In the genomic region with DNA sequence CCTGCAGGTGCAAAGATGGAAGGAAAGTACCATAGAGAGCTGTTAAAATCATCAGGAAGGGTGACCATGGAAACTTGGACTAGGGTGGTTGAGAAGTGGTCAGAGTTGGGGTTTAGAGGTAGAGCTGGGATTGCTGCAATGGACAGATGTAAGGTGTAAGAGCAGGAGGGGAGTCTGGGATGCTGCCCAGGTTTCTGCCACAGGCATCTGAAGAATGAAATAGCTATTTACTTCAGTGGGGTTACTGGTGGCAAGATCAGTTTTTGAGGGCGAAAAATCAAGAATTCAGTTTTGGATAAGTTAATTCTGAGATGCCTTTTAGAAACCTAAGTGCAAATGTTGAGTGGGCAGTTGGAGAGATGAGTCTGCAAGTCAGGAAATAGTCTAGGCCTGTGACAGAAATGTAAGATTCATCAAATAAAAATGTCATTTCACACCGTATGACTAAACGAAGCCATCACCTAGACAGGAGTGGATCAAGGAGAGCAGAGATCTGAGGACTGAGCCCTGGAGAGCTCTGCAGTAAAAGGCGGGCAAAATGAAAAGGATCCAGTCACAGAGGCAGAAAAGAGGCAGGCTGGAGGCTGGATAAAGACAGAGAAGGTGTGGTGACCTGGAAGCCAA, we compare ENCODE assay signal across 20 cellular contexts. TPM values are rescaled to one million over a fixed set of nuclear protein-coding genes. Genes with fewer than 3 reads are reported as not detected.
DNase-seq lines count a peak whose midpoint lies in the region; ATAC-seq, FAIRE-seq and TF ChIP-seq lines count a peak whose summit lies in the region.
"Had no signal": no experiment of that assay in that cellular context is flagged by ENCODE, and none has a peak within 500 bp of the region (broad histone marks: within the 10 kb centered on the region; RNA-seq: fewer than 3 reads in every experiment).

No MANE protein-coding gene starts in this region.

- FAIRE-seq in RCC 7860 (lab: Jason Lieb, UNC): no peak
- FAIRE-seq: H54 had no signal

- no peak overlapping the region for H3K27ac Mint-ChIP-seq in activated T-cell treated with anti-CD3 and anti-CD28 coated beads, Interleukin-2, amount 50 U/mL, for 72 hours
- no peak overlapping the region for H3K27ac Mint-ChIP-seq in mesothelial cell of epicardium
- H3K27ac Mint-ChIP-seq: CD14-positive monocyte had no signal

- no peak for TF ChIP-seq POLR2A in sigmoid colon (IDR thresholded peaks at IDR 0.05)

- DNase-seq in activated T-cell treated with anti-CD3 and anti-CD28 coated beads, Interleukin-2, amount 50 U/mL, for 72 hours: no peak
- no peak for DNase-seq in activated T-cell treated with anti-CD3 and anti-CD28 coated beads, Interleukin-2, amount 50 U/mL, for 48 hours
- peak; percentile 39 for DNase-seq in RCC 7860 (ENCODE audit: low spot score)
- DNase-seq in epithelial cell of esophagus (ENCODE audit: low read depth): peak; percentile 41
- no peak for DNase-seq in sigmoid colon
- DNase-seq in mesothelial cell of epicardium (ENCODE audit: low spot score in 2 of 2, unreplicated experiment in 2 of 2): no peak
- DNase-seq in NCI-H146 treated with DMSO at 0.1 percent for 48 hours (lab: John Stamatoyannopoulos, UW; ENCODE audit: unreplicated experiment): no peak
- DNase-seq: 8988T, COR-L47, DMS153, GDM1, Karpas-422, NCI-H1417, NCI-H2029, NCI-H510A, Peyer's patch, SIG-M5 had no signal

- no peak overlapping the region for H3K27ac ChIP-seq in sigmoid colon
- H3K27ac ChIP-seq: Peyer's patch had no signal

- intact Hi-C loops in sigmoid colon (cut with DNase I): no loop called here

- 87 to 92% methylated on average over 4 of the region's 4 CpGs for WGBS in sigmoid colon, 2 donors

- no peaks in the 10 kb centered on the region for H3K36me3 ChIP-seq in sigmoid colon
- H3K36me3 ChIP-seq: Peyer's patch had no signal

- H3K4me1 Mint-ChIP-seq in activated T-cell treated with anti-CD3 and anti-CD28 coated beads, Interleukin-2, amount 50 U/mL, for 72 hours (ENCODE audit: low read depth): peaks cover 11% of the 10 kb centered on the region
- H3K4me1 Mint-ChIP-seq in mesothelial cell of epicardium: peaks cover 6% of the 10 kb centered on the region
- H3K4me1 Mint-ChIP-seq: CD14-positive monocyte had no signal

- peaks cover 0 to 4% (median 0%) of the 10 kb centered on the region in 4 donors for H3K4me1 ChIP-seq in sigmoid colon
- H3K4me1 ChIP-seq: Peyer's patch had no signal

- no peaks in the 10 kb centered on the region for H3K27me3 ChIP-seq in sigmoid colon
- H3K27me3 ChIP-seq: Peyer's patch had no signal

- no peak for TF ChIP-seq CTCF in epithelial cell of esophagus (IDR thresholded peaks at IDR 0.05; ENCODE audit: insufficient read depth, low read depth, low read length, missing control alignments)
- TF ChIP-seq CTCF in sigmoid colon (IDR thresholded peaks at IDR 0.05): no peak
- TF ChIP-seq CTCF in mesothelial cell of epicardium (IDR thresholded peaks at IDR 0.05; ENCODE audit: unreplicated experiment): no peak

- H3K4me3 ChIP-seq in epithelial cell of esophagus (ENCODE audit: low read length) (no peak overlapping the region), sigmoid colon (no peak overlapping the region)
- H3K4me3 ChIP-seq: Peyer's patch had no signal

- H3K9me3 Mint-ChIP-seq in activated T-cell treated with anti-CD3 and anti-CD28 coated beads, Interleukin-2, amount 50 U/mL, for 72 hours: no peaks in the 10 kb centered on the region
- peaks cover 5% of the 10 kb centered on the region for H3K9me3 Mint-ChIP-seq in mesothelial cell of epicardium

- peak; percentile 27 to 77 for ATAC-seq in activated T-cell treated with anti-CD3 and anti-CD28 coated beads, Interleukin-2, amount 50 U/mL, for 72 hours (replicated peaks in 1 of 2)
- no peak for ATAC-seq in HG02885 (IDR thresholded peaks at IDR 0.05; ENCODE audit: poor library complexity, unreplicated experiment)

- no peaks in the 10 kb centered on the region for H3K9me3 ChIP-seq in sigmoid colon
- H3K9me3 ChIP-seq: Peyer's patch had no signal

- no peak for TF ChIP-seq EP300 in sigmoid colon (IDR thresholded peaks at IDR 0.05)

- H3K36me3 Mint-ChIP-seq in activated T-cell treated with anti-CD3 and anti-CD28 coated beads, Interleukin-2, amount 50 U/mL, for 72 hours (ENCODE audit: insufficient read depth in 2 of 2): no peaks in the 10 kb centered on the region
- no peaks in the 10 kb centered on the region for H3K36me3 Mint-ChIP-seq in mesothelial cell of epicardium
- H3K36me3 Mint-ChIP-seq: CD14-positive monocyte had no signal

- H3K27me3 Mint-ChIP-seq in activated T-cell treated with anti-CD3 and anti-CD28 coated beads, Interleukin-2, amount 50 U/mL, for 72 hours (ENCODE audit: low read depth): no peaks in the 10 kb centered on the region
- H3K27me3 Mint-ChIP-seq in mesothelial cell of epicardium (ENCODE audit: low read depth): peaks cover 3% of the 10 kb centered on the region

- no peak overlapping the region for H3K4me3 Mint-ChIP-seq in activated T-cell treated with anti-CD3 and anti-CD28 coated beads, Interleukin-2, amount 50 U/mL, for 72 hours
- no peak overlapping the region for H3K4me3 Mint-ChIP-seq in mesothelial cell of epicardium
- H3K4me3 Mint-ChIP-seq: CD14-positive monocyte had no signal

RNA-seq across cellular contexts. Expression of gene TOMM7, which starts 22.7 kb away (rescaled TPM):
- 100 to 1,000 TPM; 238 to 244 TPM for total RNA-seq in activated T-cell treated with anti-CD3 and anti-CD28 coated beads, Interleukin-2, amount 50 U/mL, for 72 hours
- 100 to 1,000 TPM; 148 to 341 (median 277) TPM for total RNA-seq in sigmoid colon
- polyA plus RNA-seq in sigmoid colon: 100 to 1,000 TPM; 324 to 625 (median 452) TPM
- 161 to 179 TPM (median 176 TPM) in 3 replicates for total RNA-seq in mesothelial cell of epicardium

Comparison
In these comparisons a context has a peak if more than half of its experiments do, and no peak if none do; other contexts are left out.
1. DNase-seq: peak in RCC 7860 (single experiment) and epithelial cell of esophagus (single experiment); none in activated T-cell treated with anti-CD3 and anti-CD28 coated beads, Interleukin-2, amount 50 U/mL, for 72 hours (0 of 2), activated T-cell treated with anti-CD3 and anti-CD28 coated beads, Interleukin-2, amount 50 U/mL, for 48 hours (0 of 2), sigmoid colon (single experiment), mesothelial cell of epicardium (0 of 2) and NCI-H146 treated with DMSO at 0.1 percent for 48 hours (single experiment).